ENCODE assay signal across 10 cellular contexts in the genomic region with DNA sequence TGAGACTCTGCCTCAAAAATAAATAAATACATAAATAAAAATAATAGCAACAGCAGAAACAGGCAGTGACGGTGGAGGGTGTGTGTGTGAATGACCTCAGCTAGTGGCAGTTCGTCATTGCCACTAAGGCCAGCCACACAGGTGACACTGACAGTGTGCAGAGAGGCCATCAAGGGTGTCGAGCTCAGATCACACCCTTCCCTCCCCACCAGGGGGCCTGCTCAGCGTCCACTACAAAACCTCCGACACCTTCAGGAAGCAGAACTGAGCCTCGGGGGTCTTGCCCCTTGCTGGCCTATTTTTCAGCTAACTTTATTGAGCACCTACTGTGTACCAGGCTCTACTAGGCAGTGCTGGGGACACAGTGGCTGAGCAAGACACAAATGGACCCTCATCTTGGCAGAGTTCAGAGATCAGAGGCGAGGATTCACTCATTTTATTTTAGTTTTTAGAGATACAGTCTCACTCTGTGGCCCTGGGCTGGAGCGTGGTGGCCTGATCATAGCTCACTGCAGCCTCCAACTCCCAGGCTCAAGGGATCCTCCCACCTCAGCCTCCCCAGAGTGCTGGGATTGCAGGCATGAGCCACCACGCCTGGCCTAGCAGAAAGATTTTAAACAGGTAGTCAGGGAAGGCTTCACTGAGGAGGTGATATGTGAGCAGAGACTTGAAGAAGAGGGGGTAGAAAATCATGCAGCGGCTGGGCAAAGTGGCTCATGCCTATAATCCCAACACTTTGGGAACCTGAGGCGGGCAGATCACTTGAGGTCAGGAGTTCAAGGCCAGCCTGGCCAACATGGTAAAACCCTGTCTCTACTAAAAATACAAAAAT. TPM values are rescaled to one million over a fixed set of nuclear protein-coding genes. Genes with fewer than 3 reads are reported as not detected.
A peak's percentile ranks its signal among the peaks of the same experiment; 100 is the strongest.
DNase-seq lines count a peak whose midpoint lies in the region; ATAC-seq and TF ChIP-seq lines count a peak whose summit lies in the region.
"Had no signal": no experiment of that assay in that cellular context is flagged by ENCODE, and none has a peak within 500 bp of the region (broad histone marks: within the 10 kb centered on the region; RNA-seq: fewer than 3 reads in every experiment).

No MANE protein-coding gene starts in this region.

- H3K9me3 ChIP-seq in adrenal gland (replicated peaks in 1 of 3), result no peaks in the 10 kb centered on the region
- H3K9me3 ChIP-seq in gastroesophageal sphincter, result no peaks in the 10 kb centered on the region

- peak; percentile 48 for DNase-seq in Calu3
- DNase-seq in HuH-7.5 (ENCODE audit: low spot score), result peak; percentile 88
- DNase-seq in adrenal gland, result peak in 2 of 7 donors; percentile 32 to 68
- peak; percentile 31 to 60 for DNase-seq in lung microvascular endothelial cell (ENCODE audit: low read depth in 2 of 2)
- DNase-seq in central memory CD4-positive, alpha-beta T cell, result no peak

- intact Hi-C loops in Calu3 (cut with micrococcal nuclease; ENCODE audit: unreplicated experiment) (no loop called here), adrenal gland (cut with DNase I) (no loop called here)

- H3K36me3 Mint-ChIP-seq in Calu3 (ENCODE audit: insufficient read depth, unreplicated experiment), result no peaks in the 10 kb centered on the region

- 65 to 73% (median 67%) methylated on average over 8 to 11 of the region's 11 CpGs for WGBS in adrenal gland, 4 donors
- 40 to 41% methylated on average over 1 to 6 of the region's 11 CpGs for WGBS in gastroesophageal sphincter (ENCODE audit: low coverage in 1 of 2), 2 donors

- TF ChIP-seq EP300 in gastroesophageal sphincter (IDR thresholded peaks at IDR 0.05), result no peak

- no peak overlapping the region for H3K4me3 Mint-ChIP-seq in Calu3 (ENCODE audit: low read depth, unreplicated experiment)
- H3K4me3 Mint-ChIP-seq: central memory CD8-positive, alpha-beta T cell had no signal

- H3K36me3 ChIP-seq in adrenal gland (replicated peaks in 1 of 2) (no peaks in the 10 kb centered on the region), gastroesophageal sphincter (no peaks in the 10 kb centered on the region)

- CTCF ChIA-PET in Calu3 (lab: Charles Lee), result interaction anchor here (0.6 to 1.0 kb wide), 3 partner anchors 44 to 401 kb away, joined by 4 to 5 read pairs (median 5); no protein-coding TSS in a partner anchor

- no TSS peak for BruUV-seq in Calu3 (replicated peaks; lab: Mats Ljungman, UMichigan)

- no peak overlapping the region for H3K4me3 ChIP-seq in adrenal gland
- H3K4me3 ChIP-seq in gastroesophageal sphincter, result no peak overlapping the region

- H3K27me3 Mint-ChIP-seq in Calu3 (ENCODE audit: unreplicated experiment), result peaks cover 51% of the 10 kb centered on the region

- peaks cover 7% of the 10 kb centered on the region for H3K4me1 Mint-ChIP-seq in Calu3 (ENCODE audit: low read depth, unreplicated experiment)
- H3K4me1 Mint-ChIP-seq: central memory CD8-positive, alpha-beta T cell had no signal

- peaks cover 2% of the 10 kb centered on the region in 2 donors for H3K4me1 ChIP-seq in adrenal gland (replicated peaks in 1 of 2)
- peaks cover 0 to 4% (median 2%) of the 10 kb centered on the region in 3 donors for H3K4me1 ChIP-seq in gastroesophageal sphincter
- H3K4me1 ChIP-seq: parathyroid adenoma had no signal

- H3K27ac ChIP-seq in adrenal gland (no peak overlapping the region), gastroesophageal sphincter (no peak overlapping the region)
- H3K27ac ChIP-seq: parathyroid adenoma had no signal

- H3K27me3 ChIP-seq in adrenal gland (no peaks in the 10 kb centered on the region), gastroesophageal sphincter (peaks cover 77% of the 10 kb centered on the region)

- ATAC-seq in gastroesophageal sphincter (no peak), GM18870 (IDR thresholded peaks at IDR 0.05; ENCODE audit: unreplicated experiment) (no peak), GM21360 (IDR thresholded peaks at IDR 0.05; ENCODE audit: unreplicated experiment) (no peak)

- TF ChIP-seq CTCF in Calu3 (IDR thresholded peaks at IDR 0.05; ENCODE audit: unreplicated experiment) (peak; percentile 28), adrenal gland (IDR thresholded peaks at IDR 0.05) (peak in 4 of 6 experiments; percentile 36 to 41 (median 36)), gastroesophageal sphincter (IDR thresholded peaks at IDR 0.05) (peak in 1 of 4 experiments; percentile 18)

- TF ChIP-seq POLR2A in adrenal gland (IDR thresholded peaks at IDR 0.05) (no peak), gastroesophageal sphincter (IDR thresholded peaks at IDR 0.05) (no peak)

- no peaks in the 10 kb centered on the region for H3K9me3 Mint-ChIP-seq in Calu3 (ENCODE audit: low read depth, unreplicated experiment)
- H3K9me3 Mint-ChIP-seq: central memory CD8-positive, alpha-beta T cell had no signal

- no peak overlapping the region for H3K27ac Mint-ChIP-seq in Calu3 (ENCODE audit: unreplicated experiment)

RNA-seq across cellular contexts. Expression of gene SEMA6B, which starts 30.3 kb away (rescaled TPM):
- total RNA-seq in Calu3 (2022), result 0.21 and 0.34 TPM in 2 replicates
- 10 to 100 TPM; 12.9 to 59.2 (median 40.5) TPM for total RNA-seq in adrenal gland
- 10 to 100 TPM in 2 of 3 donors, 1 to 10 TPM in 1; 3.1 to 19.8 (median 15.9) TPM for polyA plus RNA-seq in adrenal gland
- total RNA-seq in lung microvascular endothelial cell, result 18.1 and 50.6 TPM in 2 replicates
- total RNA-seq in gastroesophageal sphincter, result 10 to 100 TPM in 1 of 4 donors, 1 to 10 TPM in 3; 2.0 to 12.4 (median 7.3) TPM

RNA-seq across cellular contexts. Expression of gene TNFAIP8L1, which starts 49.5 kb away (rescaled TPM):
- 4.3 and 5.3 TPM in 2 replicates for total RNA-seq in Calu3 (2022)
- 1 to 10 TPM; 3.9 to 8.1 (median 5.5) TPM for total RNA-seq in adrenal gland
- 10 to 100 TPM in 1 of 3 donors, 1 to 10 TPM in 2; 2.6 to 13.8 (median 5.8) TPM for polyA plus RNA-seq in adrenal gland
- total RNA-seq in lung microvascular endothelial cell, result 53.2 and 69.4 TPM in 2 replicates
- 10 to 100 TPM in 1 of 4 donors, 1 to 10 TPM in 3; 5.8 to 16.4 (median 7.0) TPM for total RNA-seq in gastroesophageal sphincter

RNA-seq across cellular contexts. Expression of gene LRG1, which starts 50.0 kb away (rescaled TPM):
- 28.5 and 36.4 TPM in 2 replicates for total RNA-seq in Calu3 (2022)
- 10 to 100 TPM in 1 of 8 donors, 1 to 10 TPM in 5, under 1 TPM in 1, not detected in 1; 0.84 to 52.5 (median 3.9) TPM for total RNA-seq in adrenal gland
- polyA plus RNA-seq in adrenal gland, result 1 to 10 TPM in 2 of 3 donors, under 1 TPM in 1; 0.80 to 1.6 (median 1.2) TPM
- total RNA-seq in lung microvascular endothelial cell, result 0.87 and 1.6 TPM in 2 replicates
- 1 to 10 TPM in 2 of 4 donors, not detected in 2; 2.1 to 8.5 TPM for total RNA-seq in gastroesophageal sphincter

RNA-seq across cellular contexts. Expression of gene PLIN5, which starts 54.8 kb away (rescaled TPM):
- 7.6 and 13.1 TPM in 2 replicates for total RNA-seq in Calu3 (2022)
- 10 to 100 TPM in 4 of 8 donors, 1 to 10 TPM in 4; 1.5 to 47.6 (median 8.5) TPM for total RNA-seq in adrenal gland
- polyA plus RNA-seq in adrenal gland, result 10 to 100 TPM in 1 of 3 donors, 1 to 10 TPM in 1, under 1 TPM in 1; 0.57 to 44.3 (median 9.0) TPM
- 4.6 and 23.2 TPM in 2 replicates for total RNA-seq in lung microvascular endothelial cell
- total RNA-seq in gastroesophageal sphincter, result 10 to 100 TPM in 2 of 4 donors, 1 to 10 TPM in 1, under 1 TPM in 1; 0.49 to 24.3 (median 11.2) TPM
